28 cellular contexts compared by ENCODE assay signal in the genomic region with DNA sequence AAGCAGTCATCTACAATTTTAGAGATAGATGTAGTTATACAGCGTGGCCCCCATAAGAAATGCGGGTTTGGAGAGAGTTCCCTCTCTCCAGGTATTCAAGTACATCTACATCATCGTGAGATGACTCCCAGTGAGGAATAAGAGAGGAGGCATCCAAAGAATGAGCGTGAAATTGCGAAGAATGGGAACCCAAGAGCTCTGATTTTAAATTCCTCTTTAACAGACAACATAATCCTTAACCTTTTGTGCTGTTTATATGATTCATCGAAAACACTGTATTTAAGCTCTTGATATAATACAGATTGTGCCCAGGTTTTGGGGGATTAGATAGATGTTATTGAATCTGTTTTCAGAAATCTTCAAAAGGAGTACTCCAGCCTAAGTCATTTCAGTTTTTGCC.
DNase-seq lines count a peak whose midpoint lies in the region; ATAC-seq and TF ChIP-seq lines count a peak whose summit lies in the region.
"Had no signal": no experiment of that assay in that cellular context is flagged by ENCODE, and none has a peak within 500 bp of the region (broad histone marks: within the 10 kb centered on the region; RNA-seq: fewer than 3 reads in every experiment).

No MANE protein-coding gene starts in this region.

- no peak overlapping the region for H3K4me3 ChIP-seq in A673 (ENCODE audit: low read depth, low read length, poor library complexity, severe bottlenecking)
- H3K4me3 ChIP-seq in adipocyte (ENCODE audit: low read length): no peak overlapping the region
- H3K4me3 ChIP-seq in brain microvascular endothelial cell (ENCODE audit: low read depth, low read length): no peak overlapping the region
- H3K4me3 ChIP-seq in dorsolateral prefrontal cortex: no peak overlapping the region
- H3K4me3 ChIP-seq: HAP-1, SK-N-MC had no signal

- TF ChIP-seq CTCF in A673 (conservative IDR thresholded peaks at IDR 0.05; ENCODE audit: low read depth, low read length) (no peak), brain microvascular endothelial cell (IDR thresholded peaks at IDR 0.05; ENCODE audit: low read depth, low read length, missing control alignments) (no peak), dorsolateral prefrontal cortex (IDR thresholded peaks at IDR 0.05 in 54 of 56, conservative IDR thresholded peaks at IDR 0.05 in 2 of 56; ENCODE audit: low read depth in 1 of 56, partially characterized antibody in 56 of 56) (no peak)

- intact Hi-C loops in A673 (cut with micrococcal nuclease; ENCODE audit: unreplicated experiment): loop anchor here (10.0 kb wide), 1 partner anchor 118 kb away; no protein-coding TSS in a partner anchor
- intact Hi-C loops in dorsolateral prefrontal cortex (cut with DNase I): no loop called here

- no peak for ATAC-seq in HG02588 (IDR thresholded peaks at IDR 0.05; ENCODE audit: unreplicated experiment)
- ATAC-seq in HG03095 (IDR thresholded peaks at IDR 0.05; ENCODE audit: unreplicated experiment): no peak
- ATAC-seq: HepG2, Panc1 had no signal

- H3K27ac ChIP-seq in A673 (ENCODE audit: low read depth, low read length, poor library complexity, severe bottlenecking) (no peak overlapping the region), brain microvascular endothelial cell (peak overlapping the region; percentile 89), dorsolateral prefrontal cortex (no peak overlapping the region)
- H3K27ac ChIP-seq: 22Rv1, SK-N-MC had no signal

- H3K4me1 ChIP-seq in A673 (ENCODE audit: insufficient read depth, low read length, poor library complexity, severe bottlenecking) (peaks cover 30% of the 10 kb centered on the region), adipocyte (ENCODE audit: control insufficient read depth, insufficient read depth, low read length) (peaks cover 4% of the 10 kb centered on the region)
- H3K4me1 ChIP-seq: HAP-1 had no signal

- peak; percentile 73 for DNase-seq in A673 (ENCODE audit: low spot score)
- peak; percentile 46 for DNase-seq in adipocyte (ENCODE audit: low read depth)
- DNase-seq in brain microvascular endothelial cell: peak; percentile 88
- peak; percentile 24 for DNase-seq in non-pigmented ciliary epithelial cell (ENCODE audit: low read depth)
- DNase-seq in dorsolateral prefrontal cortex: no peak
- no peak for DNase-seq in cerebellar cortex (ENCODE audit: low spot score)
- DNase-seq: ACHN, Calu3, DMS153, DND-41, GOT3, Karpas-422, NCI-H1092 treated with DMSO at 0.1 percent for 48 hours, NCI-H1436, NCI-H187, NCI-H2081 treated with DMSO at 0.1 percent for 48 hours, NCI-H2171, NCI-H226, NCI-H510A, NCI-H69, SHP77 treated with DMSO at 0.1 percent for 48 hours had no signal

- CTCF ChIA-PET in A673 (lab: Charles Lee): no interaction called here

- H3K36me3 ChIP-seq in A673 (ENCODE audit: insufficient read depth, low read length, poor library complexity, severe bottlenecking): no peaks in the 10 kb centered on the region
- no peaks in the 10 kb centered on the region for H3K36me3 ChIP-seq in adipocyte (ENCODE audit: control insufficient read depth, insufficient read depth, low read length, severe bottlenecking)
- no peaks in the 10 kb centered on the region for H3K36me3 ChIP-seq in brain microvascular endothelial cell (replicated peaks)
- H3K36me3 ChIP-seq: HAP-1 had no signal

- H3K9ac ChIP-seq in adipocyte (ENCODE audit: low read length): no peak overlapping the region

- no TSS peak for BruUV-seq in A673 (replicated peaks; lab: Mats Ljungman, UMichigan)

- no peaks in the 10 kb centered on the region for H3K9me3 ChIP-seq in A673 (ENCODE audit: low read depth, low read length, poor library complexity, severe bottlenecking)
- no peaks in the 10 kb centered on the region for H3K9me3 ChIP-seq in adipocyte (ENCODE audit: control insufficient read depth, low read length)
- H3K9me3 ChIP-seq: HAP-1 had no signal

- POLR2A ChIA-PET in A673 (lab: Charles Lee; ENCODE audit: low non-redundant PET): interaction anchor here (0.6 kb wide), 1 partner anchor 651 kb away, joined by 11 read pairs; no protein-coding TSS in a partner anchor

- in situ Hi-C loops in brain microvascular endothelial cell (cut with HindIII; ENCODE audit: low pct_ligation_motif_present, low sequenced_read_pairs): no loop called here

- no peaks in the 10 kb centered on the region for H3K27me3 ChIP-seq in A673 (replicated peaks; ENCODE audit: insufficient read depth, low read depth, low read length, poor library complexity)
- H3K27me3 ChIP-seq in adipocyte (replicated peaks; ENCODE audit: control insufficient read depth, insufficient read depth, low read length): no peaks in the 10 kb centered on the region
- no peaks in the 10 kb centered on the region for H3K27me3 ChIP-seq in brain microvascular endothelial cell (replicated peaks)
- no peaks in the 10 kb centered on the region for H3K27me3 ChIP-seq in dorsolateral prefrontal cortex

Comparison
In these comparisons a context has a peak if more than half of its experiments do, and no peak if none do; other contexts are left out.
1. DNase-seq: peak in A673 (single experiment), adipocyte (single experiment), brain microvascular endothelial cell (single experiment) and non-pigmented ciliary epithelial cell (single experiment); none in dorsolateral prefrontal cortex (0 of 10) and cerebellar cortex (single experiment).